ENCODE assay signal across 7 cellular contexts in genomic region chr9:133747309-133747708, GRCh38.
"Had no signal": no experiment of that assay in that cellular context is flagged by ENCODE, and none has a peak within 500 bp of the region (broad histone marks: within the 10 kb centered on the region; RNA-seq: fewer than 3 reads in every experiment).

No MANE protein-coding gene starts in this region.

- DNase-seq: GM23248, H9, HCEC 1CT, KG1 had no signal

- H3K27ac Mint-ChIP-seq: H9 had no signal

- H3K27ac ChIP-seq: GM23248, HL-60 had no signal

- ATAC-seq: HepG2 had no signal

- H3K4me3 Mint-ChIP-seq: H9, IgD-negative memory B cell had no signal

- H2AFZ ChIP-seq: GM23248 had no signal

- H3K4me3 ChIP-seq: GM23248 had no signal
